1 cellular context compared by ENCODE assay signal in genomic region chr18:44514106-44514505, GRCh38.
TF ChIP-seq lines count a peak whose summit lies in the region.

No MANE protein-coding gene starts in this region.

TF ChIP-seq in SK-N-SH, 30 proteins besides CTCF, POLR2A, EP300 and RAD21 (continued from another document):
- TF ChIP-seq ZBTB33 (IDR thresholded peaks at IDR 0.05; ENCODE audit: borderline replicate concordance, low read depth): no peak
- TF ChIP-seq TAF1 (IDR thresholded peaks at IDR 0.05; ENCODE audit: borderline replicate concordance, low read depth, low read length): no peak
- no peak for TF ChIP-seq TEAD4 (IDR thresholded peaks at IDR 0.05; ENCODE audit: borderline replicate concordance, insufficient read depth)
- TF ChIP-seq NRF1 (IDR thresholded peaks at IDR 0.05; ENCODE audit: low read depth, low read length): no peak
